ENCODE assay signal across 8 cellular contexts in genomic region chr11:57649826-57650738, GRCh38. TPM values are rescaled to one million over a fixed set of nuclear protein-coding genes. Genes with fewer than 3 reads are reported as not detected.
A peak's percentile ranks its signal among the peaks of the same experiment; 100 is the strongest.
DNase-seq lines count a peak whose midpoint lies in the region; ATAC-seq and TF ChIP-seq lines count a peak whose summit lies in the region.

Gene YPEL4 (minus strand): TSS chr11:57649912. CDS start chr11:57647107, 2,805 bp downstream.

- H3K36me3 ChIP-seq in muscle layer of colon (ENCODE audit: insufficient read depth, low read length), result no peaks in the 10 kb centered on the region

- peak; percentile 25 for TF ChIP-seq POLR2A in erythroblast (IDR thresholded peaks at IDR 0.05; ENCODE audit: low read length)

- ATAC-seq in GM18502 (IDR thresholded peaks at IDR 0.05; ENCODE audit: poor library complexity, unreplicated experiment) (peak; percentile 44), HG03039 (IDR thresholded peaks at IDR 0.05; ENCODE audit: unreplicated experiment) (no peak)
- peak; percentile 85 to 86 for ATAC-seq in activated T-cell treated with anti-CD3 and anti-CD28 coated beads, Interleukin-2, amount 50 U/mL, for 72 hours (replicated peaks in 1 of 2)

- H3K27ac ChIP-seq in muscle layer of colon (ENCODE audit: low read depth, low read length), result no peak within 1 kb of the TSS

- H3K27ac Mint-ChIP-seq in activated T-cell treated with anti-CD3 and anti-CD28 coated beads, Interleukin-2, amount 50 U/mL, for 72 hours, result peak within 1 kb of the TSS; percentile 71

- H3K4me1 Mint-ChIP-seq in activated T-cell treated with anti-CD3 and anti-CD28 coated beads, Interleukin-2, amount 50 U/mL, for 72 hours (ENCODE audit: low read depth), result peaks cover 58% of the 10 kb centered on the region

- H3K27me3 ChIP-seq in muscle layer of colon (ENCODE audit: control insufficient read depth in 1 of 2, insufficient read depth in 2 of 2, low read length in 2 of 2), result peaks cover 49 to 58% of the 10 kb centered on the region in 2 donors

- H3K4me3 ChIP-seq in muscle layer of colon (ENCODE audit: low read depth in 1 of 2, low read length in 2 of 2), result peak within 1 kb of the TSS; percentile 21 to 39

- H3K9me3 Mint-ChIP-seq in activated T-cell treated with anti-CD3 and anti-CD28 coated beads, Interleukin-2, amount 50 U/mL, for 72 hours, result no peaks in the 10 kb centered on the region

- H3K27me3 Mint-ChIP-seq in activated T-cell treated with anti-CD3 and anti-CD28 coated beads, Interleukin-2, amount 50 U/mL, for 72 hours (ENCODE audit: low read depth), result peaks cover 42% of the 10 kb centered on the region

- no peaks in the 10 kb centered on the region for H3K36me3 Mint-ChIP-seq in activated T-cell treated with anti-CD3 and anti-CD28 coated beads, Interleukin-2, amount 50 U/mL, for 72 hours (ENCODE audit: insufficient read depth in 2 of 2)

- H3K9me3 ChIP-seq in muscle layer of colon (ENCODE audit: low read length), result no peaks in the 10 kb centered on the region

- H3K9ac ChIP-seq in muscle layer of colon (ENCODE audit: low read length), result no peak within 1 kb of the TSS

- DNase-seq in NK-92 treated with Interleukin-12 subunit alpha and Interleukin-12 subunit beta, amount 100 ng/mL, for 24 hours (lab: John Stamatoyannopoulos, UW), result peak; percentile 72
- peak; percentile 66 to 68 for DNase-seq in activated T-cell treated with anti-CD3 and anti-CD28 coated beads, Interleukin-2, amount 50 U/mL, for 72 hours
- DNase-seq in erythroblast (lab: John Stamatoyannopoulos, UW) (peak; percentile 87 to 94), NCI-H524 treated with DMSO at 0.1 percent for 48 hours (lab: John Stamatoyannopoulos, UW) (no peak)
- peak; percentile 72 to 85 (median 78) for DNase-seq in stimulated activated naive CD4-positive, alpha-beta T cell (lab: John Stamatoyannopoulos, UW)

- peaks cover 30% of the 10 kb centered on the region for H3K4me1 ChIP-seq in muscle layer of colon (ENCODE audit: insufficient read depth, low read length)

- H3K4me3 Mint-ChIP-seq in activated T-cell treated with anti-CD3 and anti-CD28 coated beads, Interleukin-2, amount 50 U/mL, for 72 hours, result peak within 1 kb of the TSS; percentile 81 to 93

RNA-seq across cellular contexts. Expression of gene YPEL4, which starts in this region (rescaled TPM):
- 1 to 10 TPM; 1.1 to 1.3 TPM for total RNA-seq in activated T-cell treated with anti-CD3 and anti-CD28 coated beads, Interleukin-2, amount 50 U/mL, for 72 hours
